In the genomic region with DNA sequence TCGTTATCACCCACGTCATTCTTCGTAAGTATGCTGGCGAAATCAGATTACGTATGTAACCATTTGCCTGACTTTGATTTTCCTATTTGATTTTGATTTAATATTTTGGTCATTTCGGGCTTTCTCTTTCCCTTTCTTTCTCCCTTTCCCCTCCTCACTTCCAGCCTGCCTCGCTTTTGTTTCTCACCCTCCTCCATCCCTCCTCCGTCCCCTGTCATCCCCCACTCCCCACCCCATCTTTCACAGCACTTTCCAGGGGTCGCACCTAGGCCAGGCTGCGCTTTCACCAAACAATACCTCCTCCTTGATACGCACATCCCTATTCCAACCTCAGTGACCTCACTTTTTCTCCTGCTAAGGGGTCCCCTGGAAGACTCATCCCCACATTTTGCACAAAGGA, we compare ENCODE assay signal across 21 cellular contexts.
DNase-seq lines count a peak whose midpoint lies in the region; ATAC-seq and TF ChIP-seq lines count a peak whose summit lies in the region.
"Had no signal": no experiment of that assay in that cellular context is flagged by ENCODE, and none has a peak within 500 bp of the region (broad histone marks: within the 10 kb centered on the region; RNA-seq: fewer than 3 reads in every experiment).

No MANE protein-coding gene starts in this region.

- H4K91ac ChIP-seq in IMR-90 (ENCODE audit: insufficient read depth, low read depth, low read length): no peak overlapping the region

- WGBS in IMR-90 (ENCODE audit: extremely low coverage in 2 of 2, insufficient read length in 1 of 2), 2 experiments: 68% methylated on average over 4 of the region's 11 CpGs; no CpG with 5 or more reads in 1 of the 2 experiments
- 95% methylated on average over 11 of the region's 11 CpGs for WGBS in sigmoid colon, 2 donors

- no peak overlapping the region for H2BK120ac ChIP-seq in IMR-90 (ENCODE audit: low read depth, low read length)

- no peak overlapping the region for H2BK20ac ChIP-seq in IMR-90 (ENCODE audit: low read depth, low read length)

- BruUV-seq in IMR-90 (replicated peaks; lab: Mats Ljungman, UMichigan): no TSS peak

- no peak overlapping the region for H3K4me3 Mint-ChIP-seq in memory B cell
- no peak overlapping the region for H3K4me3 Mint-ChIP-seq in progenitor cell of endocrine pancreas (ENCODE audit: low read depth)
- no peak overlapping the region for H3K4me3 Mint-ChIP-seq in activated CD8-positive, alpha-beta T cell treated with anti-CD3 and anti-CD28 coated beads for 36 hours
- H3K4me3 Mint-ChIP-seq: CD8-positive, alpha-beta T cell had no signal

- H3K27me3 ChIP-seq in BLaER1: no peaks in the 10 kb centered on the region
- no peaks in the 10 kb centered on the region for H3K27me3 ChIP-seq in IMR-90 (ENCODE audit: control insufficient read depth, insufficient read depth, low read length)
- no peaks in the 10 kb centered on the region for H3K27me3 ChIP-seq in sigmoid colon

- intact Hi-C loops in IMR-90 (cut with micrococcal nuclease) (no loop called here), sigmoid colon (cut with DNase I) (no loop called here)
- intact Hi-C loops in activated CD8-positive, alpha-beta T cell treated with anti-CD3 and anti-CD28 coated beads for 36 hours (cut with micrococcal nuclease): no loop called here

- 0 out of 2 replicates have a peak overlapping the region, but pooled peaks have one; percentile 41 for H4K5ac ChIP-seq in IMR-90 (ENCODE audit: low read depth, low read length)

- peaks cover 29% of the 10 kb centered on the region for H3K4me1 ChIP-seq in BLaER1
- H3K4me1 ChIP-seq in IMR-90 (ENCODE audit: control insufficient read depth, insufficient read depth, low read length): peaks cover 2% of the 10 kb centered on the region; the same call in 1 of the 2 replicates
- H3K4me1 ChIP-seq in sigmoid colon: peaks cover 0 to 18% (median 13%) of the 10 kb centered on the region in 4 donors
- H3K4me1 ChIP-seq: Caco-2 had no signal

- no peak for ATAC-seq in IMR-90 (ENCODE audit: low read depth)
- no peak for ATAC-seq in memory B cell (ENCODE audit: low read depth)
- no peak for ATAC-seq in GM18511 (IDR thresholded peaks at IDR 0.05; ENCODE audit: unreplicated experiment)
- ATAC-seq in activated CD8-positive, alpha-beta T cell treated with anti-CD3 and anti-CD28 coated beads for 36 hours: no peak
- ATAC-seq: CD8-positive, alpha-beta T cell; HCT116; Panc1 had no signal

- no peak overlapping the region for H3K56ac ChIP-seq in IMR-90 (ENCODE audit: extremely low read depth, insufficient read depth, low read length)

- H3K36me3 Mint-ChIP-seq in memory B cell (peaks cover 12% of the 10 kb centered on the region), progenitor cell of endocrine pancreas (ENCODE audit: insufficient read depth) (no peaks in the 10 kb centered on the region)
- H3K36me3 Mint-ChIP-seq in activated CD8-positive, alpha-beta T cell treated with anti-CD3 and anti-CD28 coated beads for 36 hours (ENCODE audit: low read depth): no peaks in the 10 kb centered on the region
- H3K36me3 Mint-ChIP-seq: CD8-positive, alpha-beta T cell had no signal

- H3K4me1 Mint-ChIP-seq in memory B cell: peaks cover 20% of the 10 kb centered on the region
- peaks cover 3% of the 10 kb centered on the region for H3K4me1 Mint-ChIP-seq in progenitor cell of endocrine pancreas (ENCODE audit: low read depth)
- H3K4me1 Mint-ChIP-seq in activated CD8-positive, alpha-beta T cell treated with anti-CD3 and anti-CD28 coated beads for 36 hours (ENCODE audit: low read depth): peaks cover 7% of the 10 kb centered on the region

- H3K9ac ChIP-seq in BLaER1 (no peak overlapping the region), IMR-90 (ENCODE audit: low read depth, low read length) (no peak overlapping the region)

- H3K4me2 ChIP-seq in BLaER1: peak overlapping the region; percentile 65
- no peak overlapping the region for H3K4me2 ChIP-seq in IMR-90 (ENCODE audit: low read depth, low read length)

- H4K20me1 ChIP-seq in BLaER1 (no peaks in the 10 kb centered on the region), IMR-90 (ENCODE audit: insufficient read depth, low read length) (no peaks in the 10 kb centered on the region)

- no peaks in the 10 kb centered on the region for H3K36me3 ChIP-seq in BLaER1
- no peaks in the 10 kb centered on the region for H3K36me3 ChIP-seq in IMR-90 (ENCODE audit: control insufficient read depth, insufficient read depth, low read length)
- H3K36me3 ChIP-seq in sigmoid colon: no peaks in the 10 kb centered on the region

- no peak for TF ChIP-seq POLR2A in IMR-90 (IDR thresholded peaks at IDR 0.05; ENCODE audit: low read depth, low read length)
- no peak for TF ChIP-seq POLR2A in sigmoid colon (IDR thresholded peaks at IDR 0.05)

- in situ Hi-C loops in IMR-90 (cut with MboI; ENCODE audit: low sequenced_read_pairs): no loop called here

- H3K79me1 ChIP-seq in IMR-90 (ENCODE audit: low read depth in 1 of 2, low read length in 2 of 2): no peaks in the 10 kb centered on the region

- no peak overlapping the region for H3K23ac ChIP-seq in IMR-90 (ENCODE audit: low read depth, low read length)

- no peak overlapping the region for H2BK15ac ChIP-seq in IMR-90 (ENCODE audit: low read depth, low read length)

- no peak for TF ChIP-seq EP300 in sigmoid colon (IDR thresholded peaks at IDR 0.05)

- H4K8ac ChIP-seq in IMR-90 (ENCODE audit: low read depth in 2 of 2, low read length in 2 of 2): no peak overlapping the region

- no peak overlapping the region for H3K18ac ChIP-seq in IMR-90 (ENCODE audit: low read depth, low read length)

- no peak overlapping the region for H3K4ac ChIP-seq in IMR-90 (ENCODE audit: low read depth, low read length)

- H3K14ac ChIP-seq in IMR-90 (replicated peaks; ENCODE audit: low read depth, low read length): no peak overlapping the region

- H3K27ac ChIP-seq in BLaER1: no peak overlapping the region
- no peak overlapping the region for H3K27ac ChIP-seq in IMR-90 (ENCODE audit: insufficient read depth, low read length)
- no peak overlapping the region for H3K27ac ChIP-seq in sigmoid colon
- H3K27ac ChIP-seq: C4-2B, RWPE1 had no signal

- peak overlapping the region; percentile 43 for H3K27ac Mint-ChIP-seq in memory B cell
- H3K27ac Mint-ChIP-seq in progenitor cell of endocrine pancreas: no peak overlapping the region
- no peak overlapping the region for H3K27ac Mint-ChIP-seq in activated CD8-positive, alpha-beta T cell treated with anti-CD3 and anti-CD28 coated beads for 36 hours
- H3K27ac Mint-ChIP-seq: CD8-positive, alpha-beta T cell had no signal

- no peak overlapping the region for H2AK5ac ChIP-seq in IMR-90 (ENCODE audit: low read depth, low read length)

- dilution Hi-C loops in IMR-90 (cut with HindIII; ENCODE audit: low sequenced_read_pairs, unreplicated experiment): no loop called here

- H3K4me3 ChIP-seq in BLaER1 (no peak overlapping the region), IMR-90 (ENCODE audit: insufficient read depth, low read depth, low read length) (no peak overlapping the region), sigmoid colon (no peak overlapping the region)

- no peak overlapping the region for H2AK9ac ChIP-seq in IMR-90 (replicated peaks; ENCODE audit: low read depth, low read length, poor library complexity)

- TF ChIP-seq CTCF in IMR-90 (conservative IDR thresholded peaks at IDR 0.05; ENCODE audit: low read depth, low read length) (no peak), sigmoid colon (IDR thresholded peaks at IDR 0.05) (no peak), progenitor cell of endocrine pancreas (IDR thresholded peaks at IDR 0.05; ENCODE audit: unreplicated experiment) (no peak)
- TF ChIP-seq CTCF in activated CD8-positive, alpha-beta T cell treated with anti-CD3 and anti-CD28 coated beads for 36 hours (IDR thresholded peaks at IDR 0.05): no peak

- H3K9me3 Mint-ChIP-seq in memory B cell: no peaks in the 10 kb centered on the region
- no peaks in the 10 kb centered on the region for H3K9me3 Mint-ChIP-seq in progenitor cell of endocrine pancreas (ENCODE audit: low read depth)
- H3K9me3 Mint-ChIP-seq in activated CD8-positive, alpha-beta T cell treated with anti-CD3 and anti-CD28 coated beads for 36 hours: peaks cover 2% of the 10 kb centered on the region
- H3K9me3 Mint-ChIP-seq: CD8-positive, alpha-beta T cell had no signal

- no peak overlapping the region for H2BK5ac ChIP-seq in IMR-90 (ENCODE audit: low read depth, low read length, poor library complexity, severe bottlenecking)

- H3K27me3 Mint-ChIP-seq in memory B cell (no peaks in the 10 kb centered on the region), progenitor cell of endocrine pancreas (peaks cover 12% of the 10 kb centered on the region)
- H3K27me3 Mint-ChIP-seq in activated CD8-positive, alpha-beta T cell treated with anti-CD3 and anti-CD28 coated beads for 36 hours: no peaks in the 10 kb centered on the region

- peaks cover 4% of the 10 kb centered on the region; the same call in 1 of the 2 replicates for H3K9me1 ChIP-seq in IMR-90 (ENCODE audit: insufficient read depth, low read length)

- no peak overlapping the region for H2AFZ ChIP-seq in IMR-90 (replicated peaks; ENCODE audit: low read length, poor library complexity)

- POLR2A ChIA-PET in IMR-90 (lab: Charles Lee; ENCODE audit: unreplicated experiment): no interaction called here
- POLR2A ChIA-PET in activated CD8-positive, alpha-beta T cell treated with anti-CD3 and anti-CD28 coated beads for 36 hours (lab: Charles Lee): no interaction called here

- H3K9me3 ChIP-seq in BLaER1 (0 out of 2 replicates have a peak, but pooled peaks cover 7% of the 10 kb centered on the region), IMR-90 (ENCODE audit: control insufficient read depth, insufficient read depth, low read length) (no peaks in the 10 kb centered on the region), sigmoid colon (no peaks in the 10 kb centered on the region)
- H3K9me3 ChIP-seq: Caco-2 had no signal

- DNase-seq in IMR-90 (no peak), memory B cell (ENCODE audit: low spot score in 2 of 2) (no peak), sigmoid colon (peak; percentile 9), progenitor cell of endocrine pancreas (ENCODE audit: low spot score, unreplicated experiment) (no peak)
- DNase-seq in activated CD8-positive, alpha-beta T cell treated with anti-CD3 and anti-CD28 coated beads for 36 hours: no peak
- DNase-seq: Caco-2; CD8-positive, alpha-beta T cell; Karpas-422; NCI-H1092; NCI-H1417 treated with DMSO at 0.1 percent for 48 hours; NCI-H1694 treated with DMSO at 0.1 percent for 48 hours; NCI-H2081; NCI-H2227 treated with DMSO at 0.1 percent for 48 hours; NCI-H69; SHP77 had no signal

- TF ChIP-seq RAD21 in IMR-90 (IDR thresholded peaks at IDR 0.05; ENCODE audit: low read length): no peak

- CTCF ChIA-PET in IMR-90 (lab: Yijun Ruan, JAX): interaction anchor here (0.7 kb wide), 1 partner anchor 305 kb away, joined by 3 read pairs; no protein-coding TSS in a partner anchor
- CTCF ChIA-PET in activated CD8-positive, alpha-beta T cell treated with anti-CD3 and anti-CD28 coated beads for 36 hours (lab: Charles Lee): no interaction called here
